29 cellular contexts compared by ENCODE assay signal in the genomic region with DNA sequence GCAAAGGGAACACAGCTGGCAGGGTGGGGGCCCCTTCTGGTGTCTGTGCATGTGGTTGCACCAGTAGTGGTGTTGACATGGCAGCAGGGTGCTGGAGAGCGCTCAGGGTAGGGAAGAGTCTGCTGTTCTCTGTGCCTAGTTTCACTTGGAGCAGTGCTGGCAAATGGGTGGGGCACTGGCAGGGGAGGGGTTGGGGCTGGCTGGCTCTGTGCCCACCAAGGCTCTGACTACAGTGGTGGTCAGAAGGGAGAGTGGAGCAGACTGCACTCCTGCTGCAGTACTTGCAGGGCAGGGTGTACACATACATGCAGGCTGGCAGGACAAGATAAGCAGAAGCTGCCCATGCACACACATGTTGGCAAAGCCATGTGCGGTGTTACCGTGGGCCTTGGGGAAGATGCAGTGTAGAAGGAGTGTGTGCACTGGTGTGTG. TPM values are rescaled to one million over a fixed set of nuclear protein-coding genes. Genes with fewer than 3 reads are reported as not detected.
DNase-seq lines count a peak whose midpoint lies in the region; ATAC-seq, FAIRE-seq and TF ChIP-seq lines count a peak whose summit lies in the region.
"Had no signal": no experiment of that assay in that cellular context is flagged by ENCODE, and none has a peak within 500 bp of the region (broad histone marks: within the 10 kb centered on the region; RNA-seq: fewer than 3 reads in every experiment).

No MANE protein-coding gene starts in this region.

- H3K36me3 ChIP-seq in RWPE2 (ENCODE audit: low read depth) (no peaks in the 10 kb centered on the region), aorta (ENCODE audit: control insufficient read depth in 1 of 2, insufficient read depth in 2 of 2, low read length in 1 of 2) (no peaks in the 10 kb centered on the region)
- H3K36me3 ChIP-seq: SJSA1 had no signal

- TF ChIP-seq RAD21 in A549 (conservative IDR thresholded peaks at IDR 0.05 in 1 of 2, IDR thresholded peaks at IDR 0.05 in 1 of 2), result no peak

- WGBS in A549 (ENCODE audit: missing lambda C conversion rate), result 90% methylated on average over 3 of the region's 3 CpGs
- 92 to 96% methylated on average over 3 of the region's 3 CpGs for WGBS in aorta, 2 donors

- TF ChIP-seq EP300 in A549 (IDR thresholded peaks at IDR 0.05), result no peak

- POLR2A ChIA-PET in A549 (lab: Yijun Ruan, JAX), result no interaction called here

- ATAC-seq in A549 (peak; percentile 34 to 43; a peak in 5 of 6 replicates), RWPE2 (ENCODE audit: low read depth) (peak; percentile 19; the same call in 1 of the 3 replicates), left colon (peak; percentile 55), aorta (ENCODE audit: low FRiP score) (no peak)
- ATAC-seq: activated CD8-positive, alpha-beta T cell treated with anti-CD3 and anti-CD28 coated beads, Interleukin-2, amount 10 ng/mL, durations not matched to agents 7 days and 5 days; GM12878 had no signal

- no peak for DNase-seq in A549 (ENCODE audit: low read depth in 1 of 2, low spot score in 1 of 2)
- peak in 71 of 76 experiments; percentile 23 to 83 (median 64) for DNase-seq in HUDEP-2 (lab: John Stamatoyannopoulos, UW; ENCODE audit: unreplicated experiment in 76 of 76)
- DNase-seq in RWPE2 (ENCODE audit: low spot score), result no peak
- peak in 1 of 2 donors; percentile 17 for DNase-seq in left colon
- no peak for DNase-seq in RKO (ENCODE audit: low spot score)
- DNase-seq in stimulated activated CD4-positive, alpha-beta T cell treated with anti-CD3 and anti-CD28 coated beads, Interleukin-2, amount 100 ng/mL, for 24 hours, result no peak
- no peak for DNase-seq in activated naive CD8-positive, alpha-beta T cell treated with anti-CD3 and anti-CD28 coated beads for 36 hours
- no peak for DNase-seq in aorta
- DNase-seq: activated CD4-positive, CD25-positive, alpha-beta regulatory T cell; activated CD8-positive, alpha-beta T cell treated with anti-CD3 and anti-CD28 coated beads, Interleukin-2, amount 10 ng/mL, durations not matched to agents 7 days and 5 days; activated T-cell treated with anti-CD3 and anti-CD28 coated beads, Interleukin-2, amount 50 U/mL, for 24 hours; DMS 273 treated with DMSO at 0.1 percent for 48 hours; foreskin melanocyte; hippocampal formation; islet precursor cell; KBM-7; mesenchymal stem cell; NCI-H1092 treated with DMSO at 0.1 percent for 48 hours; NCI-H2081 treated with DMSO at 0.1 percent for 48 hours; NCI-H510A treated with DMSO at 0.1 percent for 48 hours; nephron progenitor cell had no signal

- FAIRE-seq in A549 (lab: Jason Lieb, UNC), result no peak
- FAIRE-seq: colon, GM12878, GM19239, small intestine had no signal

- CTCF ChIA-PET in A549 (lab: Yijun Ruan, JAX), result no interaction called here

- no peak for TF ChIP-seq POLR2A in A549 (IDR thresholded peaks at IDR 0.05; ENCODE audit: low read length)

- no peaks in the 10 kb centered on the region for H3K27me3 ChIP-seq in RWPE2 (ENCODE audit: insufficient read depth, poor library complexity, severe bottlenecking)
- no peaks in the 10 kb centered on the region for H3K27me3 ChIP-seq in aorta (ENCODE audit: control insufficient read depth in 1 of 2, insufficient read depth in 2 of 2, low read length in 1 of 2)

- peaks cover 11% of the 10 kb centered on the region for H3K36me3 Mint-ChIP-seq in activated naive CD8-positive, alpha-beta T cell treated with anti-CD3 and anti-CD28 coated beads for 36 hours
- H3K36me3 Mint-ChIP-seq: activated naive CD4-positive, alpha-beta T cell treated with anti-CD3 and anti-CD28 coated beads, Interleukin-2, amount 50 U/mL, for 72 hours had no signal

- no peaks in the 10 kb centered on the region for H3K9me3 ChIP-seq in A549
- H3K9me3 ChIP-seq in RWPE2 (ENCODE audit: severe bottlenecking), result no peaks in the 10 kb centered on the region
- no peaks in the 10 kb centered on the region for H3K9me3 ChIP-seq in aorta (ENCODE audit: control insufficient read depth, low read length)
- H3K9me3 ChIP-seq: SJSA1 had no signal

- no peak overlapping the region for H3K4me3 ChIP-seq in A549
- no peak overlapping the region for H3K4me3 ChIP-seq in RWPE2 (ENCODE audit: severe bottlenecking)
- H3K4me3 ChIP-seq in aorta (ENCODE audit: low read length in 2 of 2), result no peak overlapping the region
- H3K4me3 ChIP-seq: GM12878, SJSA1 had no signal

- no peak for TF ChIP-seq CTCF in A549 (IDR thresholded peaks at IDR 0.05)
- no peak for TF ChIP-seq CTCF in RWPE2 (IDR thresholded peaks at IDR 0.05; ENCODE audit: poor library complexity, severe bottlenecking)

- H3K4me2 ChIP-seq in A549, result no peak overlapping the region

- H3K27ac ChIP-seq in A549 (no peak overlapping the region), RWPE2 (ENCODE audit: poor library complexity, severe bottlenecking) (no peak overlapping the region), aorta (ENCODE audit: low read depth in 1 of 2, low read length in 2 of 2) (no peak overlapping the region)
- H3K27ac ChIP-seq: SJSA1 had no signal

- no peaks in the 10 kb centered on the region for H3K4me1 Mint-ChIP-seq in activated naive CD8-positive, alpha-beta T cell treated with anti-CD3 and anti-CD28 coated beads for 36 hours
- H3K4me1 Mint-ChIP-seq: nephron progenitor cell had no signal

- H3K4me1 ChIP-seq in A549 (0 out of 3 replicates have a peak, but pooled peaks cover 2% of the 10 kb centered on the region), RWPE2 (ENCODE audit: insufficient read depth, poor library complexity, severe bottlenecking) (no peaks in the 10 kb centered on the region), aorta (ENCODE audit: control insufficient read depth in 1 of 2, insufficient read depth in 2 of 2, low read length in 2 of 2) (no peaks in the 10 kb centered on the region)
- H3K4me1 ChIP-seq: SJSA1 had no signal

- intact Hi-C loops in left colon (cut with DNase I, micrococcal nuclease), result no loop called here
- intact Hi-C loops in aorta (cut with DNase I), result no loop called here

- no peaks in the 10 kb centered on the region for H3K27me3 Mint-ChIP-seq in activated naive CD8-positive, alpha-beta T cell treated with anti-CD3 and anti-CD28 coated beads for 36 hours
- H3K27me3 Mint-ChIP-seq: activated T-cell treated with anti-CD3 and anti-CD28 coated beads, Interleukin-2, amount 50 U/mL, for 24 hours had no signal

- H3K9me3 Mint-ChIP-seq in activated naive CD8-positive, alpha-beta T cell treated with anti-CD3 and anti-CD28 coated beads for 36 hours, result peaks cover 1% of the 10 kb centered on the region
- H3K9me3 Mint-ChIP-seq: activated naive CD4-positive, alpha-beta T cell treated with anti-CD3 and anti-CD28 coated beads, Interleukin-2, amount 50 U/mL, for 72 hours; T-helper 1 cell treated with Interleukin-12 subunit alpha and Interleukin-12 subunit beta and Interleukin-4 antibody, amounts not matched to agents 30 μg/mL and 1 μg/mL, for 36 hours had no signal

- no peak overlapping the region for H3K27ac Mint-ChIP-seq in activated naive CD8-positive, alpha-beta T cell treated with anti-CD3 and anti-CD28 coated beads for 36 hours
- H3K27ac Mint-ChIP-seq: activated CD8-positive, alpha-beta T cell treated with anti-CD3 and anti-CD28 coated beads, Interleukin-2, amount 10 ng/mL, durations not matched to agents 7 days and 5 days; activated naive CD4-positive, alpha-beta T cell treated with anti-CD3 and anti-CD28 coated beads, Interleukin-2, amount 50 U/mL, for 72 hours; activated T-cell treated with anti-CD3 and anti-CD28 coated beads, Interleukin-2, amount 50 U/mL, for 24 hours; nephron progenitor cell; T-helper 1 cell treated with Interleukin-12 subunit alpha and Interleukin-12 subunit beta and Interleukin-4 antibody, amounts not matched to agents 30 μg/mL and 1 μg/mL, for 36 hours had no signal

- H3K4me3 Mint-ChIP-seq in activated naive CD8-positive, alpha-beta T cell treated with anti-CD3 and anti-CD28 coated beads for 36 hours, result no peak overlapping the region
- H3K4me3 Mint-ChIP-seq: activated CD8-positive, alpha-beta T cell treated with anti-CD3 and anti-CD28 coated beads, Interleukin-2, amount 10 ng/mL, durations not matched to agents 7 days and 5 days; activated T-cell treated with anti-CD3 and anti-CD28 coated beads, Interleukin-2, amount 50 U/mL, for 24 hours; nephron progenitor cell; T-helper 1 cell treated with Interleukin-12 subunit alpha and Interleukin-12 subunit beta and Interleukin-4 antibody, amounts not matched to agents 30 μg/mL and 1 μg/mL, for 36 hours had no signal

TF ChIP-seq in A549, 52 proteins besides CTCF, POLR2A, EP300 and RAD21:
- TF ChIP-seq CBX8 (IDR thresholded peaks at IDR 0.05), result no peak
- no peak for TF ChIP-seq KDM1A (IDR thresholded peaks at IDR 0.05; ENCODE audit: low read depth)

RNA-seq across cellular contexts. Expression of a gene that starts 18.2 kb away (rescaled TPM):
- polyA plus RNA-seq in A549 (2011; rRNA removed), result not detected in 2 replicates
- 0.34 and 0.46 TPM in 2 replicates for polyA plus RNA-seq in A549 (2012; cell fraction: cytosol; rRNA removed)
- polyA plus RNA-seq in A549 (2012; cell fraction: nucleus; rRNA removed), result 0.62 TPM in 1 of 2 replicates, not detected in the other
- not detected in 3 replicates for polyA plus RNA-seq in A549 (2017; fragmentation: RNase III; extraction: RNeasy Plus Mini Kit Qiagen cat#74134 plus additional on column Dnase treatment)
- not detected in 2 replicates for polyA minus RNA-seq in A549 (2011; rRNA and poly(A)+ RNA removed)
- total RNA-seq in left colon, result not detected
- total RNA-seq in activated naive CD8-positive, alpha-beta T cell treated with anti-CD3 and anti-CD28 coated beads for 36 hours, result not detected
- total RNA-seq in aorta, result not detected
- not detected for polyA plus RNA-seq in aorta
- total RNA-seq: activated CD8-positive, alpha-beta T cell treated with anti-CD3 and anti-CD28 coated beads, Interleukin-2, amount 10 ng/mL, durations not matched to agents 7 days and 5 days; activated naive CD4-positive, alpha-beta T cell treated with anti-CD3 and anti-CD28 coated beads, Interleukin-2, amount 50 U/mL, for 72 hours; GM12878; posterior vena cava; SJSA1 had no signal
- polyA plus RNA-seq: GM12878, small intestine had no signal

RNA-seq across cellular contexts. Expression of a gene that starts 56.3 kb away (rescaled TPM):
- polyA plus RNA-seq in A549 (2011; rRNA removed), result 117 and 118 TPM in 2 replicates
- 37.9 and 43.4 TPM in 2 replicates for polyA plus RNA-seq in A549 (2012; cell fraction: cytosol; rRNA removed)
- polyA plus RNA-seq in A549 (2012; cell fraction: nucleus; rRNA removed), result 31.6 and 38.5 TPM in 2 replicates
- 71.6 to 74.4 TPM (median 72.7 TPM) in 3 replicates for polyA plus RNA-seq in A549 (2017; fragmentation: RNase III; extraction: RNeasy Plus Mini Kit Qiagen cat#74134 plus additional on column Dnase treatment)
- polyA minus RNA-seq in A549 (2011; rRNA and poly(A)+ RNA removed), result 71.5 and 74.9 TPM in 2 replicates
- 100 to 1,000 TPM; 128 to 185 TPM for total RNA-seq in left colon
- total RNA-seq in activated naive CD8-positive, alpha-beta T cell treated with anti-CD3 and anti-CD28 coated beads for 36 hours, result 10 to 100 TPM; 89.0 to 91.5 TPM
- 100 to 1,000 TPM; 107 to 118 TPM for total RNA-seq in aorta
- 10 to 100 TPM; 71.7 to 80.9 TPM for polyA plus RNA-seq in aorta

RNA-seq across cellular contexts. Expression of a gene that starts 56.7 kb away (rescaled TPM):
- polyA plus RNA-seq in A549 (2011; rRNA removed), result 39.9 and 45.4 TPM in 2 replicates
- 7.3 and 8.5 TPM in 2 replicates for polyA plus RNA-seq in A549 (2012; cell fraction: cytosol; rRNA removed)
- polyA plus RNA-seq in A549 (2012; cell fraction: nucleus; rRNA removed), result 4.6 and 6.5 TPM in 2 replicates
- 22.9 to 25.4 TPM (median 24.4 TPM) in 3 replicates for polyA plus RNA-seq in A549 (2017; fragmentation: RNase III; extraction: RNeasy Plus Mini Kit Qiagen cat#74134 plus additional on column Dnase treatment)
- polyA minus RNA-seq in A549 (2011; rRNA and poly(A)+ RNA removed), result 11.0 and 13.9 TPM in 2 replicates
- 10 to 100 TPM; 31.3 to 33.0 TPM for total RNA-seq in left colon
- 10 to 100 TPM; 41.4 to 42.3 TPM for total RNA-seq in activated naive CD8-positive, alpha-beta T cell treated with anti-CD3 and anti-CD28 coated beads for 36 hours
- total RNA-seq in aorta, result 10 to 100 TPM; 18.7 to 24.2 TPM
- polyA plus RNA-seq in aorta, result 10 to 100 TPM; 15.6 to 24.5 TPM

Comparison
In these comparisons a context has a peak if more than half of its experiments do, and no peak if none do; other contexts are left out.
1. DNase-seq: peak in HUDEP-2 (71 of 76); none in A549 (0 of 2), RWPE2 (single experiment), RKO (single experiment), stimulated activated CD4-positive, alpha-beta T cell treated with anti-CD3 and anti-CD28 coated beads, Interleukin-2, amount 100 ng/mL, for 24 hours (0 of 2), activated naive CD8-positive, alpha-beta T cell treated with anti-CD3 and anti-CD28 coated beads for 36 hours (single experiment) and aorta (0 of 2).